ENCODE assay signal across 14 cellular contexts in genomic region chr18:31255953-31256352, GRCh38.
"Had no signal": no experiment of that assay in that cellular context is flagged by ENCODE, and none has a peak within 500 bp of the region (broad histone marks: within the 10 kb centered on the region; RNA-seq: fewer than 3 reads in every experiment).

No MANE protein-coding gene starts in this region.

- H3K4me1 ChIP-seq: adrenal gland, stomach, uterus had no signal

- H3K9me3 ChIP-seq: adrenal gland, stomach, uterus had no signal

- ATAC-seq: left ventricle myocardium superior had no signal

- H3K4me2 ChIP-seq: hepatocyte had no signal

- H3K36me3 ChIP-seq: adrenal gland, stomach, uterus had no signal

- H3K79me2 ChIP-seq: hepatocyte had no signal

- H3K4me3 ChIP-seq: adrenal gland, coronary artery, hepatocyte, stomach, uterus had no signal

- H2AFZ ChIP-seq: hepatocyte had no signal

- DNase-seq: activated B cell treated with CpG ODN at 0.5 μM for 24 hours; activated CD4-positive, alpha-beta T cell treated with anti-CD3 and anti-CD28 coated beads, Interleukin-2, amount 10 ng/mL, durations not matched to agents 7 days and 5 days; activated naive CD4-positive, alpha-beta T cell treated with anti-CD3 and anti-CD28 coated beads, Interleukin-2, amount 50 U/mL, for 16 hours; activated T-cell treated with anti-CD3 and anti-CD28 coated beads for 4 hours; adrenal gland; central memory CD4-positive, alpha-beta T cell; effector CD4-positive, alpha-beta T cell; left ventricle myocardium superior; stimulated activated CD4-positive, alpha-beta T cell treated with anti-CD3 and anti-CD28 coated beads, Interleukin-4, amount 100 ng/mL, for 4 hours; stomach; uterus had no signal

- H3K27ac ChIP-seq: adrenal gland, coronary artery, hepatocyte, stomach, uterus had no signal

- H3K27me3 ChIP-seq: adrenal gland, hepatocyte, stomach, uterus had no signal

- FAIRE-seq: endothelial cell of umbilical vein had no signal
